ENCODE assay signal across 1 cellular context in genomic region chr5:132406144-132406783, GRCh38.
TF ChIP-seq lines count a peak whose summit lies in the region.

No MANE protein-coding gene starts in this region.

TF ChIP-seq in IMR-90, 13 proteins besides CTCF, POLR2A, EP300 and RAD21 (continued from another document):
- TF ChIP-seq MXI1 (IDR thresholded peaks at IDR 0.05; ENCODE audit: borderline replicate concordance, low read depth, low read length) (no peak), MAFK (IDR thresholded peaks at IDR 0.05; ENCODE audit: low read depth, low read length) (no peak), CHD1 (IDR thresholded peaks at IDR 0.05; ENCODE audit: low read depth, low read length) (no peak), BHLHE40 (IDR thresholded peaks at IDR 0.05; ENCODE audit: low read depth, low read length) (no peak), SMC3 (IDR thresholded peaks at IDR 0.05; ENCODE audit: low read depth, low read length) (no peak), MAZ (IDR thresholded peaks at IDR 0.05; ENCODE audit: borderline replicate concordance, low read depth, low read length) (no peak), CEBPB (IDR thresholded peaks at IDR 0.05; ENCODE audit: low read depth, low read length) (no peak), FOS (IDR thresholded peaks at IDR 0.05; ENCODE audit: low read depth, low read length) (no peak)
- TF ChIP-seq, protein P1, sequence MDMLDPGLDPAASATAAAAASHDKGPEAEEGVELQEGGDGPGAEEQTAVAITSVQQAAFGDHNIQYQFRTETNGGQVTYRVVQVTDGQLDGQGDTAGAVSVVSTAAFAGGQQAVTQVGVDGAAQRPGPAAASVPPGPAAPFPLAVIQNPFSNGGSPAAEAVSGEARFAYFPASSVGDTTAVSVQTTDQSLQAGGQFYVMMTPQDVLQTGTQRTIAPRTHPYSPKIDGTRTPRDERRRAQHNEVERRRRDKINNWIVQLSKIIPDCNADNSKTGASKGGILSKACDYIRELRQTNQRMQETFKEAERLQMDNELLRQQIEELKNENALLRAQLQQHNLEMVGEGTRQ (IDR thresholded peaks at IDR 0.05; ENCODE audit: low read depth, low read length) = no peak
